ENCODE assay signal across 27 cellular contexts in genomic region chr5:76682395-76682794, GRCh38. TPM values are rescaled to one million over a fixed set of nuclear protein-coding genes. Genes with fewer than 3 reads are reported as not detected.
"Had no signal": no experiment of that assay in that cellular context is flagged by ENCODE, and none has a peak within 500 bp of the region (broad histone marks: within the 10 kb centered on the region; RNA-seq: fewer than 3 reads in every experiment).

No MANE protein-coding gene starts in this region.

- ATAC-seq: activated CD4-positive, alpha-beta T cell treated with anti-CD3 and anti-CD28 coated beads for 36 hours; activated T-helper 17 cell treated with anti-CD3 and anti-CD28 coated beads, Interleukin-2, amount 50 U/mL, for 72 hours; foreskin keratinocyte; left lung; sciatic nerve; stimulated activated naive B cell treated with anti-CD40 and anti-IgM and Interleukin-4, amounts not matched to agents 10 μg/mL and 1 μg/mL and 100 μg/mL, for 72 hours; T-cell had no signal

- H3K36me3 ChIP-seq: ascending aorta, brain microvascular endothelial cell had no signal

- DNase-seq: activated B cell treated with CpG ODN at 0.5 μM for 24 hours; activated CD4-positive, alpha-beta T cell treated with anti-CD3 and anti-CD28 coated beads for 36 hours; activated CD4-positive, alpha-beta T cell treated with anti-CD3 and anti-CD28 coated beads, Interleukin-2, amount 50 U/mL, for 4 hours; activated CD8-positive, alpha-beta memory T cell treated with anti-CD3 and anti-CD28 coated beads for 24 hours; activated CD8-positive, alpha-beta memory T cell treated with anti-CD3 and anti-CD28 coated beads, Interleukin-2, amount 50 U/mL, for 4 hours; activated T-cell treated with anti-CD3 and anti-CD28 coated beads, Interleukin-2, amount 50 U/mL, for 24 hours; brain microvascular endothelial cell; cerebellar nuclear complex; endodermal cell; foreskin keratinocyte; kidney glomerular epithelial cell; left lung; midbrain; small intestine; stimulated activated CD4-positive, alpha-beta T cell treated with anti-CD3 and anti-CD28 coated beads, Interleukin-2, amount 100 ng/mL, for 24 hours; stimulated activated naive B cell treated with anti-CD40 and anti-IgM and Interleukin-4, amounts not matched to agents 10 μg/mL and 1 μg/mL and 100 μg/mL, for 72 hours; T-cell; transverse colon had no signal

- H3K4me3 Mint-ChIP-seq: activated B cell treated with CpG ODN at 0.5 μM for 24 hours; activated CD4-positive, alpha-beta T cell treated with anti-CD3 and anti-CD28 coated beads for 36 hours; activated T-cell treated with anti-CD3 and anti-CD28 coated beads, Interleukin-2, amount 50 U/mL, for 24 hours; activated T-helper 17 cell treated with anti-CD3 and anti-CD28 coated beads, Interleukin-2, amount 50 U/mL, for 72 hours; endodermal cell; nephron; stimulated activated naive B cell treated with anti-CD40 and anti-IgM and Interleukin-4, amounts not matched to agents 10 μg/mL and 1 μg/mL and 100 μg/mL, for 72 hours; T-cell; T-helper 2 cell treated with Interferon-gamma antibody and Interleukin-4, amounts not matched to agents 5 μg/mL and 100 μg/mL, for 36 hours had no signal

- H3K4me3 ChIP-seq: ascending aorta, coronary artery, hepatocyte, left lung, transverse colon had no signal

- FAIRE-seq: small intestine, urothelium cell line had no signal

- H3K9me3 ChIP-seq: ascending aorta, left lung, transverse colon had no signal

- H3K27me3 ChIP-seq: ascending aorta, brain microvascular endothelial cell, foreskin keratinocyte, hepatocyte, left lung, transverse colon had no signal

- H3K79me2 ChIP-seq: hepatocyte had no signal

- H3K27me3 Mint-ChIP-seq: activated B cell treated with CpG ODN at 0.5 μM for 24 hours; activated CD4-positive, alpha-beta T cell treated with anti-CD3 and anti-CD28 coated beads for 36 hours; activated T-cell treated with anti-CD3 and anti-CD28 coated beads, Interleukin-2, amount 50 U/mL, for 24 hours; activated T-helper 17 cell treated with anti-CD3 and anti-CD28 coated beads, Interleukin-2, amount 50 U/mL, for 72 hours; stimulated activated naive B cell treated with anti-CD40 and anti-IgM and Interleukin-4, amounts not matched to agents 10 μg/mL and 1 μg/mL and 100 μg/mL, for 72 hours; T-cell had no signal

- H2AFZ ChIP-seq: hepatocyte had no signal

- H3K27ac ChIP-seq: ascending aorta, brain microvascular endothelial cell, coronary artery, foreskin keratinocyte, hepatocyte, left lung, transverse colon had no signal

- H3K4me2 ChIP-seq: hepatocyte had no signal

- H3K9me3 Mint-ChIP-seq: activated B cell treated with CpG ODN at 0.5 μM for 24 hours; activated naive CD4-positive, alpha-beta T cell treated with anti-CD3 and anti-CD28 coated beads, Interleukin-2, amount 50 U/mL, for 72 hours; activated T-cell treated with anti-CD3 and anti-CD28 coated beads, Interleukin-2, amount 50 U/mL, for 24 hours; activated T-helper 17 cell treated with anti-CD3 and anti-CD28 coated beads, Interleukin-2, amount 50 U/mL, for 72 hours; endodermal cell; nephron; stimulated activated naive B cell treated with anti-CD40 and anti-IgM and Interleukin-4, amounts not matched to agents 10 μg/mL and 1 μg/mL and 100 μg/mL, for 72 hours; T-cell; T-helper 2 cell treated with Interferon-gamma antibody and Interleukin-4, amounts not matched to agents 5 μg/mL and 100 μg/mL, for 36 hours had no signal

- H3K27ac Mint-ChIP-seq: activated B cell treated with CpG ODN at 0.5 μM for 24 hours; activated CD4-positive, alpha-beta T cell treated with anti-CD3 and anti-CD28 coated beads for 36 hours; activated naive CD4-positive, alpha-beta T cell treated with anti-CD3 and anti-CD28 coated beads, Interleukin-2, amount 50 U/mL, for 72 hours; activated T-cell treated with anti-CD3 and anti-CD28 coated beads, Interleukin-2, amount 50 U/mL, for 24 hours; activated T-helper 17 cell treated with anti-CD3 and anti-CD28 coated beads, Interleukin-2, amount 50 U/mL, for 72 hours; endodermal cell; stimulated activated naive B cell treated with anti-CD40 and anti-IgM and Interleukin-4, amounts not matched to agents 10 μg/mL and 1 μg/mL and 100 μg/mL, for 72 hours; T-cell; T-helper 2 cell treated with Interferon-gamma antibody and Interleukin-4, amounts not matched to agents 5 μg/mL and 100 μg/mL, for 36 hours had no signal

- H3K4me1 ChIP-seq: ascending aorta, foreskin keratinocyte, left lung had no signal

RNA-seq across cellular contexts. Expression of gene F2RL2, which starts 59.2 kb away (rescaled TPM):
- total RNA-seq: activated B cell treated with CpG ODN at 0.5 μM for 24 hours; activated CD4-positive, alpha-beta T cell treated with anti-CD3 and anti-CD28 coated beads for 36 hours; activated naive CD4-positive, alpha-beta T cell treated with anti-CD3 and anti-CD28 coated beads, Interleukin-2, amount 50 U/mL, for 72 hours; ascending aorta had no signal
- polyA plus RNA-seq: foreskin keratinocyte had no signal
